In genomic region chr22:19291580-19292261, GRCh38 we compare ENCODE assay signal across 8 cellular contexts. TPM values are rescaled to one million over a fixed set of nuclear protein-coding genes. Genes with fewer than 3 reads are reported as not detected.
A peak's percentile ranks its signal among the peaks of the same experiment; 100 is the strongest.
DNase-seq lines count a peak whose midpoint lies in the region; ATAC-seq and TF ChIP-seq lines count a peak whose summit lies in the region.

Gene CLTCL1, minus strand, starts transcription at chr22:19291719. Its CDS starts 78 bp downstream, at chr22:19291641.

- peaks cover 3% of the 10 kb centered on the region for H3K36me3 Mint-ChIP-seq in CD8-positive, alpha-beta T cell
- H3K36me3 Mint-ChIP-seq in WTC11: no peaks in the 10 kb centered on the region

- no peaks in the 10 kb centered on the region for H3K9me3 Mint-ChIP-seq in CD8-positive, alpha-beta T cell
- no peaks in the 10 kb centered on the region for H3K9me3 Mint-ChIP-seq in WTC11

- CTCF ChIA-PET in CD8-positive, alpha-beta T cell (lab: Charles Lee): no interaction called here
- CTCF ChIA-PET in WTC11 (lab: Charles Lee): interaction anchor here (0.6 to 2.2 kb wide), 7 partner anchors 8 to 338 kb away, joined by 3 to 19 read pairs (median 4); partner anchors contain the start of gene SLC25A1

- peak within 1 kb of the TSS; percentile 99 for H2AFZ ChIP-seq in smooth muscle cell (ENCODE audit: low read depth)

- H3K27ac ChIP-seq in CD8-positive, alpha-beta T cell (ENCODE audit: low read depth, low read length): peak within 1 kb of the TSS; percentile 55
- H3K27ac ChIP-seq in smooth muscle cell (ENCODE audit: low read depth): peak within 1 kb of the TSS; percentile 91

- intact Hi-C loops in CD8-positive, alpha-beta T cell (cut with DNase I, micrococcal nuclease): loop anchor here (1.0 to 10.0 kb wide), 5 partner anchors 113 to 187 kb away; partner anchors contain the start of genes CDC45 (in 2 of the 2), DGCR2 (in 2 of the 2), ESS2 (in 2 of the 2) and SLC25A1 (in 2 of the 2)

- H3K79me2 ChIP-seq in smooth muscle cell (ENCODE audit: low read depth): no peaks in the 10 kb centered on the region

- WGBS in smooth muscle cell (ENCODE audit: low lambda C conversion rate): 2% methylated on average over 38 of the region's 65 CpGs

- no peaks in the 10 kb centered on the region for H3K9me3 ChIP-seq in CD8-positive, alpha-beta T cell (ENCODE audit: low read length)
- H3K9me3 ChIP-seq in smooth muscle cell (replicated peaks; ENCODE audit: low read depth): no peaks in the 10 kb centered on the region

- no peaks in the 10 kb centered on the region for H3K27me3 ChIP-seq in CD8-positive, alpha-beta T cell (ENCODE audit: insufficient read depth, low read length)
- H3K27me3 ChIP-seq in smooth muscle cell (ENCODE audit: low read depth): no peaks in the 10 kb centered on the region

- peak within 1 kb of the TSS; percentile 92 for H3K4me3 ChIP-seq in CD8-positive, alpha-beta T cell (ENCODE audit: low read depth, low read length)
- peak within 1 kb of the TSS; percentile 71 for H3K4me3 ChIP-seq in NB4 (ENCODE audit: low read depth, low read length)
- H3K4me3 ChIP-seq in cardiac fibroblast (replicated peaks in 1 of 2; ENCODE audit: low read depth in 2 of 2, low read length in 2 of 2): peak within 1 kb of the TSS; percentile 77
- peak within 1 kb of the TSS; percentile 89 for H3K4me3 ChIP-seq in smooth muscle cell

- peaks cover 24% of the 10 kb centered on the region for H3K4me1 Mint-ChIP-seq in CD8-positive, alpha-beta T cell (ENCODE audit: low read depth)
- H3K4me1 Mint-ChIP-seq in WTC11: peaks cover 25% of the 10 kb centered on the region

- ATAC-seq in CD8-positive, alpha-beta T cell: peak; percentile 81
- peak; percentile 49 for ATAC-seq in GM21529 (IDR thresholded peaks at IDR 0.05; ENCODE audit: unreplicated experiment)
- ATAC-seq in WTC11: peak; percentile 74

- TF ChIP-seq POLR2A in NB4 (IDR thresholded peaks at IDR 0.05; ENCODE audit: extremely low read depth, insufficient read length): peak; percentile 16

- peak within 1 kb of the TSS; percentile 82 for H3K9ac ChIP-seq in smooth muscle cell (ENCODE audit: low read depth)

- peaks cover 20% of the 10 kb centered on the region for H3F3A ChIP-seq in smooth muscle cell (ENCODE audit: low read depth)

- TF ChIP-seq CTCF in CD8-positive, alpha-beta T cell (IDR thresholded peaks at IDR 0.05): no peak
- TF ChIP-seq CTCF in NB4 (IDR thresholded peaks at IDR 0.05; ENCODE audit: low read depth, low read length): no peak
- no peak for TF ChIP-seq CTCF in WTC11 (IDR thresholded peaks at IDR 0.05)
- TF ChIP-seq CTCF in cardiac fibroblast (IDR thresholded peaks at IDR 0.05; ENCODE audit: low read depth, low read length): no peak
- TF ChIP-seq CTCF in smooth muscle cell (IDR thresholded peaks at IDR 0.05; ENCODE audit: borderline replicate concordance, insufficient read depth, poor library complexity, severe bottlenecking): no peak

- H3K27ac Mint-ChIP-seq in CD8-positive, alpha-beta T cell: peak within 1 kb of the TSS; percentile 23
- H3K27ac Mint-ChIP-seq in WTC11: no peak within 1 kb of the TSS

- H3K27me3 Mint-ChIP-seq in CD8-positive, alpha-beta T cell (ENCODE audit: low read depth): peaks cover 21% of the 10 kb centered on the region
- peaks cover 25% of the 10 kb centered on the region for H3K27me3 Mint-ChIP-seq in WTC11 (ENCODE audit: low read depth)

- H3K36me3 ChIP-seq in CD8-positive, alpha-beta T cell (ENCODE audit: insufficient read depth, low read length): no peaks in the 10 kb centered on the region
- no peaks in the 10 kb centered on the region for H3K36me3 ChIP-seq in smooth muscle cell (ENCODE audit: low read depth)

- H3K4me1 ChIP-seq in CD8-positive, alpha-beta T cell (ENCODE audit: insufficient read depth, low read length): peaks cover 18% of the 10 kb centered on the region
- H3K4me1 ChIP-seq in smooth muscle cell (ENCODE audit: low read depth): peaks cover 31% of the 10 kb centered on the region

- POLR2A ChIA-PET in CD8-positive, alpha-beta T cell (lab: Charles Lee): no interaction called here
- POLR2A ChIA-PET in WTC11 (lab: Charles Lee): interaction anchor here (0.6 to 1.5 kb wide), 3 partner anchors 8 to 118 kb away, joined by 3 to 4 read pairs (median 4); partner anchors contain the start of gene SLC25A1

- H4K20me1 ChIP-seq in smooth muscle cell (ENCODE audit: low read depth): peaks cover 7% of the 10 kb centered on the region

- peak; percentile 40 to 83 (median 60) for DNase-seq in CD8-positive, alpha-beta T cell
- peak; percentile 80 for DNase-seq in NB4 (ENCODE audit: low read depth)
- peak; percentile 84 for DNase-seq in WTC11 (ENCODE audit: low spot score)
- DNase-seq in cardiac fibroblast (ENCODE audit: low read depth in 2 of 2): peak; percentile 70 to 85
- DNase-seq in inferior parietal cortex (ENCODE audit: extremely low spot score): peak; percentile 62
- peak; percentile 68 for DNase-seq in smooth muscle cell (lab: John Stamatoyannopoulos, UW; ENCODE audit: unreplicated experiment)
- DNase-seq in NK-92 treated with Interleukin-12 subunit alpha and Interleukin-12 subunit beta, amount 100 ng/mL, for 24 hours (lab: John Stamatoyannopoulos, UW): no peak

- peak within 1 kb of the TSS; percentile 93 for H3K4me3 Mint-ChIP-seq in CD8-positive, alpha-beta T cell
- peak within 1 kb of the TSS; percentile 91 for H3K4me3 Mint-ChIP-seq in WTC11

- H3K4me2 ChIP-seq in smooth muscle cell: peak within 1 kb of the TSS; percentile 98

TF ChIP-seq in WTC11, 78 proteins besides CTCF, POLR2A, EP300 and RAD21 (continues in another document):
- TF ChIP-seq ZNF138 (CRISPR knock-in tag; conservative IDR thresholded peaks at IDR 0.05) (no peak), ZNF263 (CRISPR knock-in tag; IDR thresholded peaks at IDR 0.05; ENCODE audit: low read depth) (0 out of 2 replicates have a peak, but pooled peaks have one; percentile 44), MYBL2 (CRISPR knock-in tag; IDR thresholded peaks at IDR 0.05) (no peak; the same call in 1 of the 2 replicates), E2F1 (CRISPR knock-in tag; IDR thresholded peaks at IDR 0.05) (no peak), SP1 (CRISPR knock-in tag; conservative IDR thresholded peaks at IDR 0.05) (peak; percentile 91), TEAD1 (CRISPR knock-in tag; IDR thresholded peaks at IDR 0.05) (0 out of 2 replicates have a peak, but pooled peaks have one; percentile 12), FOXP1 (CRISPR knock-in tag; IDR thresholded peaks at IDR 0.05; ENCODE audit: borderline replicate concordance) (0 out of 2 replicates have a peak, but pooled peaks have one; percentile 18), ZNF121 (CRISPR knock-in tag; IDR thresholded peaks at IDR 0.05) (no peak), USF1 (CRISPR knock-in tag; IDR thresholded peaks at IDR 0.05) (no peak)
- TF ChIP-seq, protein P1, sequence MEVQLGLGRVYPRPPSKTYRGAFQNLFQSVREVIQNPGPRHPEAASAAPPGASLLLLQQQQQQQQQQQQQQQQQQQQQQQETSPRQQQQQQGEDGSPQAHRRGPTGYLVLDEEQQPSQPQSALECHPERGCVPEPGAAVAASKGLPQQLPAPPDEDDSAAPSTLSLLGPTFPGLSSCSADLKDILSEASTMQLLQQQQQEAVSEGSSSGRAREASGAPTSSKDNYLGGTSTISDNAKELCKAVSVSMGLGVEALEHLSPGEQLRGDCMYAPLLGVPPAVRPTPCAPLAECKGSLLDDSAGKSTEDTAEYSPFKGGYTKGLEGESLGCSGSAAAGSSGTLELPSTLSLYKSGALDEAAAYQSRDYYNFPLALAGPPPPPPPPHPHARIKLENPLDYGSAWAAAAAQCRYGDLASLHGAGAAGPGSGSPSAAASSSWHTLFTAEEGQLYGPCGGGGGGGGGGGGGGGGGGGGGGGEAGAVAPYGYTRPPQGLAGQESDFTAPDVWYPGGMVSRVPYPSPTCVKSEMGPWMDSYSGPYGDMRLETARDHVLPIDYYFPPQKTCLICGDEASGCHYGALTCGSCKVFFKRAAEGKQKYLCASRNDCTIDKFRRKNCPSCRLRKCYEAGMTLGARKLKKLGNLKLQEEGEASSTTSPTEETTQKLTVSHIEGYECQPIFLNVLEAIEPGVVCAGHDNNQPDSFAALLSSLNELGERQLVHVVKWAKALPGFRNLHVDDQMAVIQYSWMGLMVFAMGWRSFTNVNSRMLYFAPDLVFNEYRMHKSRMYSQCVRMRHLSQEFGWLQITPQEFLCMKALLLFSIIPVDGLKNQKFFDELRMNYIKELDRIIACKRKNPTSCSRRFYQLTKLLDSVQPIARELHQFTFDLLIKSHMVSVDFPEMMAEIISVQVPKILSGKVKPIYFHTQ (CRISPR knock-in tag; IDR thresholded peaks at IDR 0.05): no peak

RNA-seq across cellular contexts. Expression of gene CLTCL1, which starts in this region (rescaled TPM):
- total RNA-seq in CD8-positive, alpha-beta T cell: under 1 TPM; 0.43 to 0.69 TPM
- total RNA-seq in WTC11 (2021): 15.5 to 19.3 TPM (median 16.9 TPM) in 3 replicates
- total RNA-seq in smooth muscle cell: 6.4 and 9.0 TPM in 2 replicates
- 4.7 and 4.8 TPM in 2 replicates for polyA plus RNA-seq in smooth muscle cell

Comparison
In these comparisons a context has a peak if more than half of its experiments do, and no peak if none do; other contexts are left out.
1. Peak in DNase-seq, ATAC-seq, H3K4me3 ChIP-seq and H3K27ac ChIP-seq in CD8-positive, alpha-beta T cell; RNA of the gene not detected or under 1 TPM.